Comparison of ENCODE assay signal across 1 cellular context in genomic region chr2:99489758-99490087, GRCh38.
TF ChIP-seq lines count a peak whose summit lies in the region.

Gene REV1, minus strand, starts transcription at chr2:99490017. Its CDS starts 25,042 bp downstream, at chr2:99464975.

TF ChIP-seq in K562, 482 proteins besides CTCF, POLR2A, EP300 and RAD21 (continued from another document and continues in another):
- TF ChIP-seq GTF3C2 (IDR thresholded peaks at IDR 0.05; ENCODE audit: borderline replicate concordance, extremely low read depth, insufficient read length) (no peak), ZBTB2 (IDR thresholded peaks at IDR 0.05) (no peak), ZBTB33 (CRISPR knock-in tag; IDR thresholded peaks at IDR 0.05) (no peak), RFX1 (IDR thresholded peaks at IDR 0.05) (no peak), CHCHD3 (CRISPR knock-in tag; IDR thresholded peaks at IDR 0.05) (no peak), ARID4B (CRISPR knock-in tag; IDR thresholded peaks at IDR 0.05) (no peak), NR2F6 (CRISPR knock-in tag; IDR thresholded peaks at IDR 0.05) (no peak), MED1 (CRISPR knock-in tag; IDR thresholded peaks at IDR 0.05; ENCODE audit: borderline replicate concordance) (no peak), CHAMP1 (IDR thresholded peaks at IDR 0.05) (no peak), GATAD2B (IDR thresholded peaks at IDR 0.05; ENCODE audit: borderline replicate concordance) (0 out of 2 replicates have a peak, but pooled peaks have one; percentile 71), HSF4 (CRISPR knock-in tag; IDR thresholded peaks at IDR 0.05; ENCODE audit: borderline replicate concordance) (no peak), ZNF395 (CRISPR knock-in tag; IDR thresholded peaks at IDR 0.05) (peak; percentile 77), ZBTB11 (CRISPR knock-in tag; IDR thresholded peaks at IDR 0.05) (no peak; a peak in 1 of 6 replicates), ATF1 (CRISPR knock-in tag; IDR thresholded peaks at IDR 0.05) (no peak), ATF1 (tag; IDR thresholded peaks at IDR 0.05) (no peak), POLR2G (IDR thresholded peaks at IDR 0.05; ENCODE audit: low read depth, low read length) (peak; percentile 76), ZBTB26 (CRISPR knock-in tag; IDR thresholded peaks at IDR 0.05) (no peak), CAMTA2 (CRISPR knock-in tag; conservative IDR thresholded peaks at IDR 0.05) (no peak), HDAC8 (tag; IDR thresholded peaks at IDR 0.05) (no peak), SMARCC2 (IDR thresholded peaks at IDR 0.05; ENCODE audit: low read depth) (no peak), CXXC5 (CRISPR knock-in tag; IDR thresholded peaks at IDR 0.05) (no peak), RBFOX2 (IDR thresholded peaks at IDR 0.05; ENCODE audit: low read depth, low read length) (peak; percentile 67), MLX (CRISPR knock-in tag; conservative IDR thresholded peaks at IDR 0.05) (no peak), NR2C1 (IDR thresholded peaks at IDR 0.05) (no peak), NR2C1 (tag; IDR thresholded peaks at IDR 0.05) (no peak), CREB3 (tag; conservative IDR thresholded peaks at IDR 0.05; ENCODE audit: low read depth) (no peak), FUS (optimal IDR thresholded peaks at IDR 0.05; ENCODE audit: low read depth, low read length) (no peak), EWSR1 (IDR thresholded peaks at IDR 0.05; ENCODE audit: borderline replicate concordance, low read depth, partially characterized antibody) (no peak)
